In genomic region chr1:196410768-196411167, GRCh38 we compare ENCODE assay signal across 11 cellular contexts.
"Had no signal": no experiment of that assay in that cellular context is flagged by ENCODE, and none has a peak within 500 bp of the region (broad histone marks: within the 10 kb centered on the region; RNA-seq: fewer than 3 reads in every experiment).

No MANE protein-coding gene starts in this region.

- H3K4me2 ChIP-seq: GM23338 had no signal

- H3K4me1 ChIP-seq: HAP-1 had no signal

- DNase-seq: GM23248, GOT3, H7, H9, HCEC 1CT, HFFc6 had no signal

- H3K9ac ChIP-seq: GM23248 had no signal

- H3K4me3 ChIP-seq: GM23248, GM23338, HAP-1 had no signal

- ATAC-seq: GM23338, HCT116 had no signal

- H3K9me3 ChIP-seq: HAP-1 had no signal

- H3K36me3 ChIP-seq: HAP-1 had no signal

- FAIRE-seq: H1, H54 had no signal

- H3K27ac ChIP-seq: GM23248 had no signal

- H2AFZ ChIP-seq: GM23248, GM23338 had no signal
